Comparison of ENCODE assay signal across 1 cellular context in genomic region chr5:35488786-35489185, GRCh38.
TF ChIP-seq lines count a peak whose summit lies in the region.

No MANE protein-coding gene starts in this region.

TF ChIP-seq in WTC11, 78 proteins besides CTCF, POLR2A, EP300 and RAD21 (continued from another document):
- TF ChIP-seq, protein P1, sequence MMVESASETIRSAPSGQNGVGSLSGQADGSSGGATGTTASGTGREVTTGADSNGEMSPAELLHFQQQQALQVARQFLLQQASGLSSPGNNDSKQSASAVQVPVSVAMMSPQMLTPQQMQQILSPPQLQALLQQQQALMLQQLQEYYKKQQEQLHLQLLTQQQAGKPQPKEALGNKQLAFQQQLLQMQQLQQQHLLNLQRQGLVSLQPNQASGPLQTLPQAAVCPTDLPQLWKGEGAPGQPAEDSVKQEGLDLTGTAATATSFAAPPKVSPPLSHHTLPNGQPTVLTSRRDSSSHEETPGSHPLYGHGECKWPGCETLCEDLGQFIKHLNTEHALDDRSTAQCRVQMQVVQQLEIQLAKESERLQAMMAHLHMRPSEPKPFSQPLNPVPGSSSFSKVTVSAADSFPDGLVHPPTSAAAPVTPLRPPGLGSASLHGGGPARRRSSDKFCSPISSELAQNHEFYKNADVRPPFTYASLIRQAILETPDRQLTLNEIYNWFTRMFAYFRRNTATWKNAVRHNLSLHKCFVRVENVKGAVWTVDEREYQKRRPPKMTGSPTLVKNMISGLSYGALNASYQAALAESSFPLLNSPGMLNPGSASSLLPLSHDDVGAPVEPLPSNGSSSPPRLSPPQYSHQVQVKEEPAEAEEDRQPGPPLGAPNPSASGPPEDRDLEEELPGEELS (CRISPR knock-in tag; IDR thresholded peaks at IDR 0.05) = no peak
- no peak for TF ChIP-seq TEAD1 (CRISPR knock-in tag; IDR thresholded peaks at IDR 0.05)
- no peak for TF ChIP-seq KAT7 (CRISPR knock-in tag; IDR thresholded peaks at IDR 0.05; ENCODE audit: borderline replicate concordance)
- no peak for TF ChIP-seq NR1H2 (CRISPR knock-in tag; IDR thresholded peaks at IDR 0.05)
- TF ChIP-seq ATF1 (CRISPR knock-in tag; IDR thresholded peaks at IDR 0.05) = no peak
- no peak for TF ChIP-seq GRHL2 (CRISPR knock-in tag; IDR thresholded peaks at IDR 0.05; ENCODE audit: insufficient replicate concordance, severe bottlenecking)
- no peak for TF ChIP-seq IRF2 (CRISPR knock-in tag; IDR thresholded peaks at IDR 0.05; ENCODE audit: borderline replicate concordance, low read depth)
